ENCODE assay signal across 1 cellular context in the genomic region with DNA sequence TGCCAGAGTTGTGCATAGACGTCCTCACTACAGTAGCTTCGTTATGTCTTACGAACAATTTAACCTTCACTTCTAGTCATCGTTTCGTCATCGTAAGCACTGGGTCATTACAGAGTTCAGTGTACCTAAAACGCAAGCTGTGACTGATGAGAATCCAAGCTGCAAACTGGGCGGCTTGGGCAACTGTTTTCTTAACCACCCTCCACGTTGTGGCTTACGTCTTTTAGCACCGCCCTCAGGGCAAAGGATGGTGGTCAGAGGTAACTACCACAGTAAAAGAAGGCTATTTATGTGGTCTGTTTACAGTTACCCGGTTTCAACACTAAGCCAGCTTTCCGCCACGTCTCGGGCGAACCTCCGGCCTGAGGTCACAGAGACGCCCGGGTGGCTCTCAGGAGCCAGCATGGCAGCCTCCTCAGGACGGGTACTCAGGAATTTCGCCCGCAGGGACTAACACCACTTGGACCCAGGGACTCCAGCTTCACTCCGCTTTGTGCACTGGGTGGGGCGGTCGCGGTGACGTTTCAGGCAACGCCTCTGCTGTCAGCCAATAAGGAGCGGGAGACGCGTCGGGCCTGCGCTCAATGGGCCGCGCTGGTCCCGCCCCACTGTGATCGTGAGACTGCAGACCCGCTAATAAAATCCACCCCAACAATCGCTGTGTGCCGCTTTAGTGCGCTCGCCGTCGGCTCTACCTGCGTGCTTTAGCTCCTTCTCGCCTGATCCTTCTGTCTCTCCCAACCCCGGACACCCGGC.
TF ChIP-seq lines count a peak whose summit lies in the region.

Gene CTH (plus strand): TSS at position 665 of the 756 bp plus-strand sequence. CDS start 148 bp downstream, outside the sequence.

TF ChIP-seq in HepG2, 621 proteins besides CTCF, POLR2A, EP300 and RAD21 (continued from another document and continues in another):
- TF ChIP-seq, protein P1, sequence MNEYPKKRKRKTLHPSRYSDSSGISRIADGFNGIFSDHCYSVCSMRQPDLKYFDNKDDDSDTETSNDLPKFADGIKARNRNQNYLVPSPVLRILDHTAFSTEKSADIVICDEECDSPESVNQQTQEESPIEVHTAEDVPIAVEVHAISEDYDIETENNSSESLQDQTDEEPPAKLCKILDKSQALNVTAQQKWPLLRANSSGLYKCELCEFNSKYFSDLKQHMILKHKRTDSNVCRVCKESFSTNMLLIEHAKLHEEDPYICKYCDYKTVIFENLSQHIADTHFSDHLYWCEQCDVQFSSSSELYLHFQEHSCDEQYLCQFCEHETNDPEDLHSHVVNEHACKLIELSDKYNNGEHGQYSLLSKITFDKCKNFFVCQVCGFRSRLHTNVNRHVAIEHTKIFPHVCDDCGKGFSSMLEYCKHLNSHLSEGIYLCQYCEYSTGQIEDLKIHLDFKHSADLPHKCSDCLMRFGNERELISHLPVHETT (CRISPR knock-in tag; conservative IDR thresholded peaks at IDR 0.05) = peak; percentile 56
- TF ChIP-seq ZFP91 (CRISPR knock-in tag; IDR thresholded peaks at IDR 0.05; ENCODE audit: borderline replicate concordance) = peak; percentile 91
- no peak for TF ChIP-seq ZSCAN12 (CRISPR knock-in tag; IDR thresholded peaks at IDR 0.05)
- TF ChIP-seq, protein P2, sequence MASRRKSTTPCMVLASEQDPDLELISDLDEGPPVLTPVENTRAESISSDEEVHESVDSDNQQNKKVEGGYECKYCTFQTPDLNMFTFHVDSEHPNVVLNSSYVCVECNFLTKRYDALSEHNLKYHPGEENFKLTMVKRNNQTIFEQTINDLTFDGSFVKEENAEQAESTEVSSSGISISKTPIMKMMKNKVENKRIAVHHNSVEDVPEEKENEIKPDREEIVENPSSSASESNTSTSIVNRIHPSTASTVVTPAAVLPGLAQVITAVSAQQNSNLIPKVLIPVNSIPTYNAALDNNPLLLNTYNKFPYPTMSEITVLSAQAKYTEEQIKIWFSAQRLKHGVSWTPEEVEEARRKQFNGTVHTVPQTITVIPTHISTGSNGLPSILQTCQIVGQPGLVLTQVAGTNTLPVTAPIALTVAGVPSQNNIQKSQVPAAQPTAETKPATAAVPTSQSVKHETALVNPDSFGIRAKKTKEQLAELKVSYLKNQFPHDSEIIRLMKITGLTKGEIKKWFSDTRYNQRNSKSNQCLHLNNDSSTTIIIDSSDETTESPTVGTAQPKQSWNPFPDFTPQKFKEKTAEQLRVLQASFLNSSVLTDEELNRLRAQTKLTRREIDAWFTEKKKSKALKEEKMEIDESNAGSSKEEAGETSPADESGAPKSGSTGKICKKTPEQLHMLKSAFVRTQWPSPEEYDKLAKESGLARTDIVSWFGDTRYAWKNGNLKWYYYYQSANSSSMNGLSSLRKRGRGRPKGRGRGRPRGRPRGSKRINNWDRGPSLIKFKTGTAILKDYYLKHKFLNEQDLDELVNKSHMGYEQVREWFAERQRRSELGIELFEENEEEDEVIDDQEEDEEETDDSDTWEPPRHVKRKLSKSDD (CRISPR knock-in tag; IDR thresholded peaks at IDR 0.05; ENCODE audit: low read depth) = peak; percentile 95
- peak in 1 of 2 experiments; percentile 42; a peak in 1 of 4 replicates for TF ChIP-seq REST (IDR thresholded peaks at IDR 0.05; ENCODE audit: borderline replicate concordance in 1 of 2, low read depth in 1 of 2, low read length in 2 of 2)
- no peak for TF ChIP-seq MATR3 (CRISPR knock-in tag; IDR thresholded peaks at IDR 0.05)
- peak; percentile 61; the same call in 1 of the 2 replicates for TF ChIP-seq RXRA (CRISPR knock-in tag; IDR thresholded peaks at IDR 0.05)
- TF ChIP-seq HBP1 (CRISPR knock-in tag; IDR thresholded peaks at IDR 0.05; ENCODE audit: low read depth) = no peak
- TF ChIP-seq ZKSCAN5 (CRISPR knock-in tag; IDR thresholded peaks at IDR 0.05) = no peak
- TF ChIP-seq ZNF878 (CRISPR knock-in tag; IDR thresholded peaks at IDR 0.05) = no peak; the same call in 1 of the 2 replicates
- peak; percentile 15; the same call in 1 of the 2 replicates for TF ChIP-seq TARDBP (CRISPR knock-in tag; IDR thresholded peaks at IDR 0.05)
- TF ChIP-seq, protein P3, sequence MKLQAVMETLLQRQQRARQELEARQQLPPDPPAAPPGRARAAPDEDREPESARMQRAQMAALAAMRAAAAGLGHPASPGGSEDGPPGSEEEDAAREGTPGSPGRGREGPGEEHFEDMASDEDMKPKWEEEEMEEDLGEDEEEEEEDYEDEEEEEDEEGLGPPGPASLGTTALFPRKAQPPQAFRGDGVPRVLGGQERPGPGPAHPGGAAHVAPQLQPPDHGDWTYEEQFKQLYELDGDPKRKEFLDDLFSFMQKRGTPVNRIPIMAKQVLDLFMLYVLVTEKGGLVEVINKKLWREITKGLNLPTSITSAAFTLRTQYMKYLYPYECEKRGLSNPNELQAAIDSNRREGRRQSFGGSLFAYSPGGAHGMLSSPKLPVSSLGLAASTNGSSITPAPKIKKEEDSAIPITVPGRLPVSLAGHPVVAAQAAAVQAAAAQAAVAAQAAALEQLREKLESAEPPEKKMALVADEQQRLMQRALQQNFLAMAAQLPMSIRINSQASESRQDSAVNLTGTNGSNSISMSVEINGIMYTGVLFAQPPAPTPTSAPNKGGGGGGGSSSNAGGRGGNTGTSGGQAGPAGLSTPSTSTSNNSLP (IDR thresholded peaks at IDR 0.05; ENCODE audit: low read depth, low read length) = peak; percentile 77; the same call in 1 of the 2 replicates
- TF ChIP-seq ARNT (IDR thresholded peaks at IDR 0.05) = no peak
- no peak for TF ChIP-seq RNF2 (conservative IDR thresholded peaks at IDR 0.05; ENCODE audit: low read depth)
- no peak for TF ChIP-seq IKZF4 (CRISPR knock-in tag; IDR thresholded peaks at IDR 0.05; ENCODE audit: borderline replicate concordance, low read depth, not compliant biosample characterization)
- TF ChIP-seq, protein P4, sequence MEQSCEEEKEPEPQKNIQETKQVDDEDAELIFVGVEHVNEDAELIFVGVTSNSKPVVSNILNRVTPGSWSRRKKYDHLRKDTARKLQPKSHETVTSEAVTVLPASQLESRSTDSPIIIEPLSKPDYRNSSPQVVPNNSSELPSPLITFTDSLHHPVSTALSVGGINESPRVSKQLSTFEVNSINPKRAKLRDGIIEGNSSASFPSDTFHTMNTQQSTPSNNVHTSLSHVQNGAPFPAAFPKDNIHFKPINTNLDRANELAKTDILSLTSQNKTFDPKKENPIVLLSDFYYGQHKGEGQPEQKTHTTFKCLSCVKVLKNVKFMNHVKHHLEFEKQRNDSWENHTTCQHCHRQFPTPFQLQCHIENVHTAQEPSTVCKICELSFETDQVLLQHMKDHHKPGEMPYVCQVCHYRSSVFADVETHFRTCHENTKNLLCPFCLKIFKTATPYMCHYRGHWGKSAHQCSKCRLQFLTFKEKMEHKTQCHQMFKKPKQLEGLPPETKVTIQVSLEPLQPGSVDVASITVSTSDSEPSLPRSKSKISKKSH (CRISPR knock-in tag; IDR thresholded peaks at IDR 0.05; ENCODE audit: borderline replicate concordance) = peak; percentile 12; the same call in 1 of the 2 replicates
- TF ChIP-seq ZNF570 (CRISPR knock-in tag; IDR thresholded peaks at IDR 0.05; ENCODE audit: borderline replicate concordance) = no peak
- TF ChIP-seq ZSCAN9 (CRISPR knock-in tag; IDR thresholded peaks at IDR 0.05; ENCODE audit: borderline replicate concordance) = peak; percentile 17; the same call in 1 of the 2 replicates
- peak; percentile 66 for TF ChIP-seq ZFY (CRISPR knock-in tag; IDR thresholded peaks at IDR 0.05)
- TF ChIP-seq CCAR2 (optimal IDR thresholded peaks at IDR 0.05; ENCODE audit: low read depth, low read length) = no peak
- no peak for TF ChIP-seq AHR (CRISPR knock-in tag; IDR thresholded peaks at IDR 0.05)
- peak; percentile 83 for TF ChIP-seq ZNF350 (CRISPR knock-in tag; IDR thresholded peaks at IDR 0.05; ENCODE audit: borderline replicate concordance, low read depth)
- TF ChIP-seq CHD2 (IDR thresholded peaks at IDR 0.05; ENCODE audit: low read depth, low read length) = no peak
- 0 out of 2 replicates have a peak, but pooled peaks have one; percentile 4 for TF ChIP-seq HMG20A (CRISPR knock-in tag; IDR thresholded peaks at IDR 0.05; ENCODE audit: borderline replicate concordance)
- no peak for TF ChIP-seq ZNF281 (CRISPR knock-in tag; IDR thresholded peaks at IDR 0.05; ENCODE audit: borderline replicate concordance)
- TF ChIP-seq DMAP1 (CRISPR knock-in tag; IDR thresholded peaks at IDR 0.05) = peak; percentile 83
- TF ChIP-seq ZNF556 (CRISPR knock-in tag; IDR thresholded peaks at IDR 0.05; ENCODE audit: borderline replicate concordance) = peak; percentile 7; the same call in 1 of the 2 replicates
- peak; percentile 95 for TF ChIP-seq NFYB (CRISPR knock-in tag; IDR thresholded peaks at IDR 0.05)
- no peak for TF ChIP-seq SMC3 (IDR thresholded peaks at IDR 0.05; ENCODE audit: low read length)
- 0 out of 2 replicates have a peak, but pooled peaks have one; percentile 15 for TF ChIP-seq CBX5 (CRISPR knock-in tag; IDR thresholded peaks at IDR 0.05; ENCODE audit: borderline replicate concordance)
- no peak for TF ChIP-seq FOXA1 (IDR thresholded peaks at IDR 0.05)
- no peak for TF ChIP-seq FOXA1 (CRISPR knock-in tag; IDR thresholded peaks at IDR 0.05)
- no peak for TF ChIP-seq ZNF180 (CRISPR knock-in tag; IDR thresholded peaks at IDR 0.05; ENCODE audit: borderline replicate concordance, low read depth)
- no peak for TF ChIP-seq FOXK2 (IDR thresholded peaks at IDR 0.05)
- peak; percentile 78; the same call in 1 of the 2 replicates for TF ChIP-seq ZNF275 (CRISPR knock-in tag; IDR thresholded peaks at IDR 0.05; ENCODE audit: borderline replicate concordance)
